12 cellular contexts compared by ENCODE assay signal in genomic region chr3:138442433-138442832, GRCh38. TPM values are rescaled to one million over a fixed set of nuclear protein-coding genes. Genes with fewer than 3 reads are reported as not detected.
A peak's percentile ranks its signal among the peaks of the same experiment; 100 is the strongest.
DNase-seq lines count a peak whose midpoint lies in the region; ATAC-seq, FAIRE-seq and TF ChIP-seq lines count a peak whose summit lies in the region.
"Had no signal": no experiment of that assay in that cellular context is flagged by ENCODE, and none has a peak within 500 bp of the region (broad histone marks: within the 10 kb centered on the region; RNA-seq: fewer than 3 reads in every experiment).

No MANE protein-coding gene starts in this region.

- FAIRE-seq in HTR-8/SVneo (lab: Jason Lieb, UNC): peak; percentile 38

- H3K9ac ChIP-seq in mesenchymal stem cell (ENCODE audit: low read length): no peak overlapping the region

- DNase-seq in CD1c-positive myeloid dendritic cell (ENCODE audit: extremely low spot score): peak; percentile 59
- DNase-seq in HTR-8/SVneo (ENCODE audit: insufficient read length, low spot score): peak; percentile 85
- DNase-seq in amniotic epithelial cell (ENCODE audit: low read depth): peak; percentile 71
- DNase-seq in mesenchymal stem cell: peak; percentile 69
- no peak for DNase-seq in vagina (ENCODE audit: extremely low spot score in 2 of 2)
- no peak for DNase-seq in occipital lobe (lab: John Stamatoyannopoulos, UW)
- no peak for DNase-seq in progenitor cell of endocrine pancreas (ENCODE audit: low spot score, unreplicated experiment)
- DNase-seq: activated CD4-positive, alpha-beta memory T cell treated with anti-CD3 and anti-CD28 coated beads for 36 hours; activated naive CD8-positive, alpha-beta T cell treated with anti-CD3 and anti-CD28 coated beads, Interleukin-2, amount 10 ng/mL, durations not matched to agents 7 days and 5 days; SHP77 had no signal

- no peak overlapping the region for H4K8ac ChIP-seq in mesenchymal stem cell (ENCODE audit: low read length)

- no peak for TF ChIP-seq POLR2A in vagina (IDR thresholded peaks at IDR 0.05)

- H3K79me1 ChIP-seq in mesenchymal stem cell (replicated peaks; ENCODE audit: low read length, poor library complexity, severe bottlenecking): no peaks in the 10 kb centered on the region

- H4K91ac ChIP-seq in mesenchymal stem cell (ENCODE audit: low read length): no peak overlapping the region

- peaks cover 32% of the 10 kb centered on the region for H3K27me3 Mint-ChIP-seq in progenitor cell of endocrine pancreas

- H2AFZ ChIP-seq in mesenchymal stem cell (ENCODE audit: low read depth, low read length): no peak overlapping the region

- H3K27me3 ChIP-seq in mesenchymal stem cell (ENCODE audit: control insufficient read depth in 1 of 2, insufficient read depth in 1 of 2, low read length in 2 of 2) (peaks cover 0 to 10% of the 10 kb centered on the region in 2 experiments), vagina (no peaks in the 10 kb centered on the region)
- H3K27me3 ChIP-seq: right atrium auricular region had no signal

- no peak overlapping the region for H2AK5ac ChIP-seq in mesenchymal stem cell (ENCODE audit: low read length, severe bottlenecking)

- intact Hi-C loops in vagina (cut with DNase I): no loop called here

- no peaks in the 10 kb centered on the region for H3K36me3 Mint-ChIP-seq in progenitor cell of endocrine pancreas (ENCODE audit: insufficient read depth)
- H3K36me3 Mint-ChIP-seq: activated CD4-positive, alpha-beta memory T cell treated with anti-CD3 and anti-CD28 coated beads for 36 hours; activated naive CD8-positive, alpha-beta T cell treated with anti-CD3 and anti-CD28 coated beads, Interleukin-2, amount 10 ng/mL, durations not matched to agents 7 days and 5 days had no signal

- ATAC-seq in GM21528 (IDR thresholded peaks at IDR 0.05; ENCODE audit: low FRiP score, unreplicated experiment): no peak

- H3K36me3 ChIP-seq in mesenchymal stem cell (ENCODE audit: control insufficient read depth in 1 of 2, insufficient read depth in 2 of 2, low read depth in 1 of 2, low read length in 2 of 2): no peaks in the 10 kb centered on the region
- H3K36me3 ChIP-seq in vagina: no peaks in the 10 kb centered on the region
- H3K36me3 ChIP-seq: right atrium auricular region had no signal

- H2BK15ac ChIP-seq in mesenchymal stem cell (ENCODE audit: low read depth, poor library complexity, severe bottlenecking): no peak overlapping the region

- no peak overlapping the region for H3K27ac Mint-ChIP-seq in progenitor cell of endocrine pancreas
- H3K27ac Mint-ChIP-seq: activated CD4-positive, alpha-beta memory T cell treated with anti-CD3 and anti-CD28 coated beads for 36 hours; activated naive CD8-positive, alpha-beta T cell treated with anti-CD3 and anti-CD28 coated beads, Interleukin-2, amount 10 ng/mL, durations not matched to agents 7 days and 5 days had no signal

- H3K27ac ChIP-seq in mesenchymal stem cell (ENCODE audit: low read length, poor library complexity, severe bottlenecking) (no peak overlapping the region), vagina (no peak overlapping the region)
- H3K27ac ChIP-seq: right atrium auricular region had no signal

- peaks cover 12% of the 10 kb centered on the region for H3K4me1 Mint-ChIP-seq in progenitor cell of endocrine pancreas (ENCODE audit: low read depth)
- H3K4me1 Mint-ChIP-seq: activated naive CD8-positive, alpha-beta T cell treated with anti-CD3 and anti-CD28 coated beads, Interleukin-2, amount 10 ng/mL, durations not matched to agents 7 days and 5 days had no signal

- H3K4me1 ChIP-seq in mesenchymal stem cell (ENCODE audit: control insufficient read depth, insufficient read depth, low read depth, low read length) (peaks cover 11% of the 10 kb centered on the region), vagina (no peaks in the 10 kb centered on the region)

- no peak overlapping the region for H2BK12ac ChIP-seq in mesenchymal stem cell (ENCODE audit: low read length in 2 of 2)

- H3K23ac ChIP-seq in mesenchymal stem cell (ENCODE audit: low read length in 2 of 2): no peak overlapping the region

- H3K4ac ChIP-seq in mesenchymal stem cell (ENCODE audit: low read depth in 1 of 2, low read length in 2 of 2): no peak overlapping the region

- H3K4me3 ChIP-seq in mesenchymal stem cell (ENCODE audit: insufficient read depth in 1 of 2, low read depth in 1 of 2, low read length in 2 of 2) (no peak overlapping the region), vagina (no peak overlapping the region)
- H3K4me3 ChIP-seq: right atrium auricular region had no signal

- 27% methylated on average over 4 of the region's 5 CpGs for WGBS in mesenchymal stem cell

- H3K14ac ChIP-seq in mesenchymal stem cell (ENCODE audit: low read length in 2 of 2): no peak overlapping the region

- H3K9me3 ChIP-seq in mesenchymal stem cell (ENCODE audit: control insufficient read depth, low read length) (no peaks in the 10 kb centered on the region), vagina (no peaks in the 10 kb centered on the region)
- H3K9me3 ChIP-seq: right atrium auricular region had no signal

- no peak overlapping the region for H2BK5ac ChIP-seq in mesenchymal stem cell (ENCODE audit: low read depth, low read length, poor library complexity, severe bottlenecking)

- no peak overlapping the region for H2BK120ac ChIP-seq in mesenchymal stem cell (ENCODE audit: low read depth, low read length)

- no peak overlapping the region for H3K4me3 Mint-ChIP-seq in progenitor cell of endocrine pancreas (ENCODE audit: low read depth)
- H3K4me3 Mint-ChIP-seq: activated CD4-positive, alpha-beta memory T cell treated with anti-CD3 and anti-CD28 coated beads for 36 hours; activated naive CD8-positive, alpha-beta T cell treated with anti-CD3 and anti-CD28 coated beads, Interleukin-2, amount 10 ng/mL, durations not matched to agents 7 days and 5 days had no signal

- no peak for TF ChIP-seq CTCF in vagina (IDR thresholded peaks at IDR 0.05)
- TF ChIP-seq CTCF in progenitor cell of endocrine pancreas (IDR thresholded peaks at IDR 0.05; ENCODE audit: unreplicated experiment): no peak

- H3K9me3 Mint-ChIP-seq in progenitor cell of endocrine pancreas (ENCODE audit: low read depth): no peaks in the 10 kb centered on the region
- H3K9me3 Mint-ChIP-seq: activated CD4-positive, alpha-beta memory T cell treated with anti-CD3 and anti-CD28 coated beads for 36 hours; activated naive CD8-positive, alpha-beta T cell treated with anti-CD3 and anti-CD28 coated beads, Interleukin-2, amount 10 ng/mL, durations not matched to agents 7 days and 5 days had no signal

- no peak overlapping the region for H3K18ac ChIP-seq in mesenchymal stem cell (ENCODE audit: low read depth in 1 of 2, low read length in 2 of 2)

- no peak overlapping the region for H3K4me2 ChIP-seq in mesenchymal stem cell (ENCODE audit: low read length, poor library complexity, severe bottlenecking)

RNA-seq across cellular contexts. Expression of gene ESYT3, which starts 8.0 kb away (rescaled TPM):
- polyA plus RNA-seq in mesenchymal stem cell (2013, experiment 1 of 2): not detected
- polyA plus RNA-seq in mesenchymal stem cell (2013, experiment 2 of 2): 0.01 TPM
- total RNA-seq in vagina: 2.0 TPM
- total RNA-seq in occipital lobe: 0.31 TPM
- total RNA-seq in progenitor cell of endocrine pancreas: 1.8 and 3.5 TPM in 2 replicates

Comparison
In these comparisons a context has a peak if more than half of its experiments do, and no peak if none do; other contexts are left out.
1. DNase-seq: peak in CD1c-positive myeloid dendritic cell (single experiment), HTR-8/SVneo (single experiment), amniotic epithelial cell (single experiment) and mesenchymal stem cell (single experiment); none in vagina (0 of 2), occipital lobe (single experiment) and progenitor cell of endocrine pancreas (single experiment).